Comparison of ENCODE assay signal across 24 cellular contexts in genomic region chr11:109275931-109276330, GRCh38.
"Had no signal": no experiment of that assay in that cellular context is flagged by ENCODE, and none has a peak within 500 bp of the region (broad histone marks: within the 10 kb centered on the region; RNA-seq: fewer than 3 reads in every experiment).

No MANE protein-coding gene starts in this region.

- H3K4me1 ChIP-seq: colonic mucosa, parathyroid adenoma, psoas muscle had no signal

- H3K36me3 ChIP-seq: cardiac muscle cell, colonic mucosa, thoracic aorta had no signal

- H3K27ac Mint-ChIP-seq: activated CD4-positive, alpha-beta T cell treated with anti-CD3 and anti-CD28 coated beads for 36 hours; activated CD8-positive, alpha-beta memory T cell treated with anti-CD3 and anti-CD28 coated beads, Interleukin-2, amount 10 ng/mL, durations not matched to agents 7 days and 5 days; activated CD8-positive, alpha-beta T cell treated with anti-CD3 and anti-CD28 coated beads, Interleukin-2, amount 10 ng/mL, durations not matched to agents 7 days and 5 days; activated naive CD8-positive, alpha-beta T cell; activated T-cell treated with anti-CD3 and anti-CD28 coated beads, Interleukin-2, amount 50 U/mL, for 72 hours; T-helper 2 cell treated with Interferon-gamma antibody and Interleukin-4, amounts not matched to agents 5 μg/mL and 100 μg/mL, for 36 hours had no signal

- H3K9ac ChIP-seq: parathyroid adenoma had no signal

- H3K79me2 ChIP-seq: parathyroid adenoma had no signal

- H3K36me3 Mint-ChIP-seq: activated CD8-positive, alpha-beta memory T cell treated with anti-CD3 and anti-CD28 coated beads, Interleukin-2, amount 10 ng/mL, durations not matched to agents 7 days and 5 days; activated naive CD8-positive, alpha-beta T cell had no signal

- H3K27me3 ChIP-seq: cardiac muscle cell, colonic mucosa had no signal

- H3K27ac ChIP-seq: cardiac muscle cell, colonic mucosa, parathyroid adenoma, psoas muscle, thoracic aorta had no signal

- H3K4me3 ChIP-seq: cardiac muscle cell, colonic mucosa, mucosa of descending colon, psoas muscle, thoracic aorta had no signal

- H2AFZ ChIP-seq: parathyroid adenoma had no signal

- H3K9me3 ChIP-seq: colonic mucosa, thoracic aorta had no signal

- H3K27me3 Mint-ChIP-seq: activated CD4-positive, alpha-beta T cell treated with anti-CD3 and anti-CD28 coated beads for 36 hours; activated CD8-positive, alpha-beta memory T cell treated with anti-CD3 and anti-CD28 coated beads, Interleukin-2, amount 10 ng/mL, durations not matched to agents 7 days and 5 days had no signal

- DNase-seq: activated CD4-positive, alpha-beta T cell treated with anti-CD3 and anti-CD28 coated beads for 36 hours; activated CD4-positive, CD25-positive, alpha-beta regulatory T cell; activated CD8-positive, alpha-beta memory T cell treated with anti-CD3 and anti-CD28 coated beads, Interleukin-2, amount 10 ng/mL, durations not matched to agents 7 days and 5 days; activated CD8-positive, alpha-beta T cell treated with anti-CD3 and anti-CD28 coated beads, Interleukin-2, amount 10 ng/mL, durations not matched to agents 7 days and 5 days; activated naive CD4-positive, alpha-beta T cell; activated T-cell treated with anti-CD3 and anti-CD28 coated beads, Interleukin-2, amount 50 U/mL, for 72 hours; anterior cingulate cortex; cerebellar nuclear complex; colonic mucosa; effector memory CD4-positive, alpha-beta T cell; islet precursor cell; left ventricle myocardium superior; mucosa of descending colon; occipital lobe; psoas muscle; stimulated activated CD4-positive, alpha-beta T cell treated with anti-CD3 and anti-CD28 coated beads, Interleukin-15, amount 100 ng/mL, for 24 hours; stimulated activated CD4-positive, alpha-beta T cell treated with anti-CD3 and anti-CD28 coated beads, Interleukin-2, amount 100 ng/mL, for 24 hours; stimulated activated naive CD8-positive, alpha-beta T cell treated with anti-CD3 and anti-CD28 coated beads, Interleukin-15, Interleukin-2, amounts not matched to agents 100 U/mL and 50 U/mL, for 24 hours; T-helper 1 cell had no signal

- H3K4me1 Mint-ChIP-seq: activated CD4-positive, alpha-beta T cell treated with anti-CD3 and anti-CD28 coated beads for 36 hours had no signal

- H3K4me3 Mint-ChIP-seq: activated CD4-positive, alpha-beta T cell treated with anti-CD3 and anti-CD28 coated beads for 36 hours; activated CD8-positive, alpha-beta memory T cell treated with anti-CD3 and anti-CD28 coated beads, Interleukin-2, amount 10 ng/mL, durations not matched to agents 7 days and 5 days; activated CD8-positive, alpha-beta T cell treated with anti-CD3 and anti-CD28 coated beads, Interleukin-2, amount 10 ng/mL, durations not matched to agents 7 days and 5 days; activated naive CD8-positive, alpha-beta T cell; activated T-cell treated with anti-CD3 and anti-CD28 coated beads, Interleukin-2, amount 50 U/mL, for 72 hours; T-helper 2 cell treated with Interferon-gamma antibody and Interleukin-4, amounts not matched to agents 5 μg/mL and 100 μg/mL, for 36 hours had no signal
